9 cellular contexts compared by ENCODE assay signal in the genomic region with DNA sequence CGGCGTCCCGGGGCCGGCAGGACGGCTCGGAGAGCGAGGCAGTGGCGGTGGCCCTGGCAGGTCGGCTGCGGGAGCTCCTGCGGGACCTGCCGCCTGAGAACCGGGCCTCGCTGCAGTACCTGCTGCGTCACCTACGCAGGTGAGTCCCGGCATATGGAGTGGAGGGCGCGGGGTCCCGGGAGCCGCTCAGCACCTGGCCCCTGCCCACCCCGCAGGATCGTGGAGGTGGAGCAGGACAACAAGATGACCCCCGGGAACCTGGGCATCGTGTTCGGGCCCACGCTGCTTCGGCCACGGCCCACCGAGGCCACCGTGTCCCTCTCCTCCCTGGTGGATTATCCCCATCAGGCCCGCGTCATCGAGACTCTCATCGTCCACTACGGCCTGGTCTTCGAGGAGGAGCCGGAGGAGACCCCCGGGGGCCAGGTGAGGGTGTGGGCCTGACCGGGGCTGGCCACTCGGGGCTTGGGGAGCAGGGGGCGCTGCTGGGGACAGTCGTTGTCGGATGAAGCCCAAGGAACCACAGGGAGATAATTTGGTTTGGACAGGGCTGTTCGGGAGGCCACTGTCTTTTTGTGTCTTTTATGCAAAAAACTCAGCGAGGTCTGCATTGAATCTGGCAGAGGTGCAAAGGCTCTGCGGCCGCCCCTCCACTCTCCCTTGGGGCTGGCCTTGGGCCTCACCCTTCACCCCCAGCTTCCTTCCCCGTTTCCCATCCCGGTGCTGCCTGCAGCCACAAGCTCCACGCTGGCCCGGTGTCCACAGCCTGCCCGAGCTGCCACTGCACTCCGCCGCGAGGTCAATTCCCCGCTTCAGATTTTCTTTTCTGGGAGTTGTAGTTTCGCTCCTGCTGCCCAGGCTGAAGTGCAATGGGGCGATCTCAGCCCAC. TPM values are rescaled to one million over a fixed set of nuclear protein-coding genes. Genes with fewer than 3 reads are reported as not detected.
A peak's percentile ranks its signal among the peaks of the same experiment; 100 is the strongest.
DNase-seq lines count a peak whose midpoint lies in the region; ATAC-seq lines count a peak whose summit lies in the region.
"Had no signal": no experiment of that assay in that cellular context is flagged by ENCODE, and none has a peak within 500 bp of the region (broad histone marks: within the 10 kb centered on the region; RNA-seq: fewer than 3 reads in every experiment).

No MANE protein-coding gene starts in this region.

- H3K36me3 Mint-ChIP-seq in activated naive CD4-positive, alpha-beta T cell treated with anti-CD3 and anti-CD28 coated beads, Interleukin-2, amount 50 U/mL, for 72 hours = peaks cover 5 to 28% of the 10 kb centered on the region in 2 donors
- peaks cover 50% of the 10 kb centered on the region for H3K36me3 Mint-ChIP-seq in activated naive CD4-positive, alpha-beta T cell treated with anti-CD3 and anti-CD28 coated beads for 36 hours (ENCODE audit: low read depth)
- peaks cover 47 to 65% of the 10 kb centered on the region in 2 donors for H3K36me3 Mint-ChIP-seq in stimulated activated naive B cell treated with anti-CD40 and anti-IgM and Interleukin-4, amounts not matched to agents 10 μg/mL and 1 μg/mL and 100 μg/mL, for 72 hours
- peaks cover 4 to 16% (median 11%) of the 10 kb centered on the region in 3 donors for H3K36me3 Mint-ChIP-seq in immature natural killer cell

- H3K36me3 ChIP-seq in SK-N-MC (ENCODE audit: insufficient read depth, low read length) = 0 out of 2 replicates have a peak, but pooled peaks cover 5% of the 10 kb centered on the region

- intact Hi-C loops in activated naive CD4-positive, alpha-beta T cell treated with anti-CD3 and anti-CD28 coated beads for 36 hours (cut with micrococcal nuclease) = loop anchor here (1.0 to 2.0 kb wide), 2 partner anchors 12 to 16 kb away; a partner anchor contains a TSS

- H3K27me3 Mint-ChIP-seq in activated naive CD4-positive, alpha-beta T cell treated with anti-CD3 and anti-CD28 coated beads for 36 hours (ENCODE audit: low read depth) = no peaks in the 10 kb centered on the region
- H3K27me3 Mint-ChIP-seq in stimulated activated naive B cell treated with anti-CD40 and anti-IgM and Interleukin-4, amounts not matched to agents 10 μg/mL and 1 μg/mL and 100 μg/mL, for 72 hours = no peaks in the 10 kb centered on the region
- peaks cover 6 to 21% (median 10%) of the 10 kb centered on the region in 3 donors for H3K27me3 Mint-ChIP-seq in immature natural killer cell (ENCODE audit: low read depth in 3 of 3)

- H3K9me3 ChIP-seq in SK-N-MC (ENCODE audit: low read depth, low read length) (no peaks in the 10 kb centered on the region), iPS-18c (ENCODE audit: control insufficient read depth, insufficient read depth, low read length) (no peaks in the 10 kb centered on the region)

- no peak for ATAC-seq in activated naive CD4-positive, alpha-beta T cell treated with anti-CD3 and anti-CD28 coated beads, Interleukin-2, amount 50 U/mL, for 72 hours
- no peak for ATAC-seq in stimulated activated naive B cell treated with anti-CD40 and anti-IgM and Interleukin-4, amounts not matched to agents 10 μg/mL and 1 μg/mL and 100 μg/mL, for 72 hours (replicated peaks)

- CTCF ChIA-PET in activated naive CD4-positive, alpha-beta T cell treated with anti-CD3 and anti-CD28 coated beads for 36 hours (lab: Charles Lee) = no interaction called here

- H3K27ac ChIP-seq in SK-N-MC = no peak overlapping the region

- H3K4me1 Mint-ChIP-seq in activated naive CD4-positive, alpha-beta T cell treated with anti-CD3 and anti-CD28 coated beads for 36 hours (ENCODE audit: low read depth) = peaks cover 56% of the 10 kb centered on the region
- H3K4me1 Mint-ChIP-seq in stimulated activated naive B cell treated with anti-CD40 and anti-IgM and Interleukin-4, amounts not matched to agents 10 μg/mL and 1 μg/mL and 100 μg/mL, for 72 hours = peaks cover 33 to 60% of the 10 kb centered on the region in 2 donors
- peaks cover 16 to 29% of the 10 kb centered on the region in 2 donors for H3K4me1 Mint-ChIP-seq in immature natural killer cell

- H3K9ac ChIP-seq in SK-N-MC (ENCODE audit: insufficient read length) = no peak overlapping the region

- H3K9me3 Mint-ChIP-seq in activated naive CD4-positive, alpha-beta T cell treated with anti-CD3 and anti-CD28 coated beads, Interleukin-2, amount 50 U/mL, for 72 hours = no peaks in the 10 kb centered on the region
- no peaks in the 10 kb centered on the region for H3K9me3 Mint-ChIP-seq in activated naive CD4-positive, alpha-beta T cell treated with anti-CD3 and anti-CD28 coated beads for 36 hours
- H3K9me3 Mint-ChIP-seq in stimulated activated naive B cell treated with anti-CD40 and anti-IgM and Interleukin-4, amounts not matched to agents 10 μg/mL and 1 μg/mL and 100 μg/mL, for 72 hours = no peaks in the 10 kb centered on the region
- no peaks in the 10 kb centered on the region for H3K9me3 Mint-ChIP-seq in immature natural killer cell

- H3K4me3 Mint-ChIP-seq in activated naive CD4-positive, alpha-beta T cell treated with anti-CD3 and anti-CD28 coated beads for 36 hours = no peak overlapping the region
- H3K4me3 Mint-ChIP-seq in stimulated activated naive B cell treated with anti-CD40 and anti-IgM and Interleukin-4, amounts not matched to agents 10 μg/mL and 1 μg/mL and 100 μg/mL, for 72 hours = peak overlapping the region in 1 of 2 donors; percentile 4
- no peak overlapping the region for H3K4me3 Mint-ChIP-seq in immature natural killer cell

- no peak for DNase-seq in activated naive CD4-positive, alpha-beta T cell treated with anti-CD3 and anti-CD28 coated beads, Interleukin-2, amount 50 U/mL, for 72 hours (ENCODE audit: low spot score in 2 of 2)
- no peak for DNase-seq in activated naive CD4-positive, alpha-beta T cell treated with anti-CD3 and anti-CD28 coated beads for 36 hours
- DNase-seq in SK-N-MC (ENCODE audit: low read depth, low spot score) (no peak), immature natural killer cell (no peak), kidney tubule cell (ENCODE audit: low spot score) (no peak), SHP77 treated with DMSO at 0.1 percent for 48 hours (lab: John Stamatoyannopoulos, UW) (no peak)
- no peak for DNase-seq in stimulated activated naive B cell treated with anti-CD40 and anti-IgM and Interleukin-4, amounts not matched to agents 10 μg/mL and 1 μg/mL and 100 μg/mL, for 72 hours
- DNase-seq: GF-D8 had no signal

- H3K4me3 ChIP-seq in SK-N-MC = peak overlapping the region; percentile 77
- H3K4me3 ChIP-seq in iPS-18c (ENCODE audit: insufficient read depth, low read depth, low read length) = peak overlapping the region; percentile 40; the same call in 1 of the 2 replicates

- peak overlapping the region; percentile 50 to 65 for H3K27ac Mint-ChIP-seq in activated naive CD4-positive, alpha-beta T cell treated with anti-CD3 and anti-CD28 coated beads, Interleukin-2, amount 50 U/mL, for 72 hours
- no peak overlapping the region for H3K27ac Mint-ChIP-seq in activated naive CD4-positive, alpha-beta T cell treated with anti-CD3 and anti-CD28 coated beads for 36 hours
- H3K27ac Mint-ChIP-seq in stimulated activated naive B cell treated with anti-CD40 and anti-IgM and Interleukin-4, amounts not matched to agents 10 μg/mL and 1 μg/mL and 100 μg/mL, for 72 hours = peak overlapping the region; percentile 62
- peak overlapping the region in 1 of 6 donors; percentile 53 for H3K27ac Mint-ChIP-seq in immature natural killer cell

RNA-seq across cellular contexts. Expression of a gene that starts 12.0 kb away (rescaled TPM):
- total RNA-seq in activated naive CD4-positive, alpha-beta T cell treated with anti-CD3 and anti-CD28 coated beads, Interleukin-2, amount 50 U/mL, for 72 hours = 100 to 1,000 TPM; 248 to 259 TPM
- 100 to 1,000 TPM; 238 to 258 TPM for total RNA-seq in activated naive CD4-positive, alpha-beta T cell treated with anti-CD3 and anti-CD28 coated beads for 36 hours
- polyA plus RNA-seq in immature natural killer cell = 100 to 1,000 TPM; 182 to 288 (median 237) TPM

RNA-seq across cellular contexts. Expression of a gene that starts 16.2 kb away (rescaled TPM):
- total RNA-seq in activated naive CD4-positive, alpha-beta T cell treated with anti-CD3 and anti-CD28 coated beads, Interleukin-2, amount 50 U/mL, for 72 hours = 100 to 1,000 TPM; 171 to 174 TPM
- total RNA-seq in activated naive CD4-positive, alpha-beta T cell treated with anti-CD3 and anti-CD28 coated beads for 36 hours = 100 to 1,000 TPM; 123 to 136 TPM
- polyA plus RNA-seq in immature natural killer cell = 100 to 1,000 TPM; 164 to 417 (median 169) TPM

RNA-seq across cellular contexts. Expression of a gene that starts 20.6 kb away (rescaled TPM):
- total RNA-seq in activated naive CD4-positive, alpha-beta T cell treated with anti-CD3 and anti-CD28 coated beads, Interleukin-2, amount 50 U/mL, for 72 hours = 100 to 1,000 TPM; 154 to 316 TPM
- total RNA-seq in activated naive CD4-positive, alpha-beta T cell treated with anti-CD3 and anti-CD28 coated beads for 36 hours = 100 to 1,000 TPM; 244 to 253 TPM
- polyA plus RNA-seq in immature natural killer cell = 100 to 1,000 TPM; 225 to 320 (median 280) TPM

RNA-seq across cellular contexts. Expression of a gene that starts 43.3 kb away (rescaled TPM):
- 100 to 1,000 TPM in 1 of 2 donors, 10 to 100 TPM in 1; 17.8 to 105 TPM for total RNA-seq in activated naive CD4-positive, alpha-beta T cell treated with anti-CD3 and anti-CD28 coated beads, Interleukin-2, amount 50 U/mL, for 72 hours
- 10 to 100 TPM; 24.4 to 30.1 TPM for total RNA-seq in activated naive CD4-positive, alpha-beta T cell treated with anti-CD3 and anti-CD28 coated beads for 36 hours
- polyA plus RNA-seq in immature natural killer cell = 10 to 100 TPM in 1 of 3 donors, 1 to 10 TPM in 2; 4.5 to 13.3 (median 5.2) TPM

RNA-seq across cellular contexts. Expression of a gene that starts 56.8 kb away (rescaled TPM):
- 100 to 1,000 TPM; 187 to 254 TPM for total RNA-seq in activated naive CD4-positive, alpha-beta T cell treated with anti-CD3 and anti-CD28 coated beads, Interleukin-2, amount 50 U/mL, for 72 hours
- 100 to 1,000 TPM; 104 TPM for total RNA-seq in activated naive CD4-positive, alpha-beta T cell treated with anti-CD3 and anti-CD28 coated beads for 36 hours
- polyA plus RNA-seq in immature natural killer cell = 100 to 1,000 TPM; 227 to 382 (median 255) TPM
